8 cellular contexts compared by ENCODE assay signal in the genomic region with DNA sequence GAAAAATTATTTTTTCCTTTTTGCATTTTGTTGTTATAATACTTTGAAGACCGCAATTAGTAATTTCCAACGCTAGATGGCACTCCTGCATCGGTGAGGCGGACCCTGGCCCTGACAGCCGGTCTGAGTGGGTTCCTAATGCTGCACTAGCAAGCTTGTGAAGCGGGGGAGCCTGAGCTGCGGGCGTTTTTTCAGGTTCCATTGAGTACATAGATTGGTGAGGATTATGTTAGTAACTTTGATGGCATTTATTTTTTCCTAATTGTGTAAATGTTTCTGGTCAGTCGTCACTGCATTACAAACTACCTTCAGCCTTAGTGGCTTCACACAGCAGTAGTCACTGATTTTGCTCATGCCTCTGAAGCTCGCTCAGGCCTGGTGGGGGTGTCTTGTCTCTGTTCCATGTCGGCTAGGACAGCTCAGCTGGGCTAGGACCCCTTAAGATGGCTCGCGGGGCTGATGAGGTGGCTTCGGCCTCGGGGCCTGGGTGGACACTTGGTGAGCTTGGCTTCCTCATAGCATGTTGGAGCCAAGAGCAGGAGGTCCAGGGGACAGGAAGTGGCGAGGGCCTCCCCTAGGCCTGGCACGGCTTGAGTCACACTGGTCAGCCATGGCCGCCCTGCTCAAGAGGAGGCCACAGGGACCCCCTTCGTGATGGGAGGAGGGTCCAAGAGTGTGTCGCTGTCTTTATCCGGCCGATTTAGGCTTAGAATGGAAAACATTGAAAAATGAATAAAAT. TPM values are rescaled to one million over a fixed set of nuclear protein-coding genes. Genes with fewer than 3 reads are reported as not detected.
A peak's percentile ranks its signal among the peaks of the same experiment; 100 is the strongest.
DNase-seq lines count a peak whose midpoint lies in the region; ATAC-seq, FAIRE-seq and TF ChIP-seq lines count a peak whose summit lies in the region.

No MANE protein-coding gene starts in this region.

- H3K27me3 ChIP-seq in A673 (replicated peaks; ENCODE audit: insufficient read depth, low read depth, low read length, poor library complexity): no peaks in the 10 kb centered on the region

- peak; percentile 76 for DNase-seq in A673 (ENCODE audit: low spot score)
- DNase-seq in GM12891 (ENCODE audit: insufficient read length, low spot score): peak; percentile 39
- DNase-seq in NCI-H1694 treated with DMSO at 0.1 percent for 48 hours (lab: John Stamatoyannopoulos, UW): peak; percentile 59
- no peak for DNase-seq in activated B cell treated with CpG ODN at 0.5 μM for 24 hours
- DNase-seq in left lobe of liver (ENCODE audit: low spot score): no peak
- peak; percentile 29 to 30 for DNase-seq in stimulated activated CD4-positive, alpha-beta T cell treated with anti-CD3 and anti-CD28 coated beads, Interleukin-4, amount 100 ng/mL, for 4 hours

- H3K4me3 Mint-ChIP-seq in activated B cell treated with CpG ODN at 0.5 μM for 24 hours: no peak overlapping the region

- H3K9me3 ChIP-seq in A673 (ENCODE audit: low read depth, low read length, poor library complexity, severe bottlenecking): no peaks in the 10 kb centered on the region

- no peak overlapping the region for H3K4me3 ChIP-seq in A673 (ENCODE audit: low read depth, low read length, poor library complexity, severe bottlenecking)

- CTCF ChIA-PET in A673 (lab: Charles Lee): interaction anchor here (1.3 kb wide), 2 partner anchors 14 to 279 kb away, joined by 3 to 5 read pairs; no protein-coding TSS in a partner anchor
- CTCF ChIA-PET in activated B cell treated with CpG ODN at 0.5 μM for 24 hours (lab: Charles Lee): interaction anchor here (0.7 to 2.0 kb wide), 15 partner anchors 8 to 1304 kb away, joined by 3 to 11 read pairs (median 3); partner anchors contain the start of gene ERCC5

- peaks cover 6% of the 10 kb centered on the region for H3K4me1 Mint-ChIP-seq in activated B cell treated with CpG ODN at 0.5 μM for 24 hours

- no TSS peak for BruUV-seq in A673 (replicated peaks; lab: Mats Ljungman, UMichigan)

- peaks cover 44% of the 10 kb centered on the region for H3K36me3 ChIP-seq in A673 (ENCODE audit: insufficient read depth, low read length, poor library complexity, severe bottlenecking)

- peaks cover 82% of the 10 kb centered on the region for H3K36me3 Mint-ChIP-seq in activated B cell treated with CpG ODN at 0.5 μM for 24 hours (ENCODE audit: low read depth)

- H3K9me3 Mint-ChIP-seq in activated B cell treated with CpG ODN at 0.5 μM for 24 hours: no peaks in the 10 kb centered on the region

- H3K27ac Mint-ChIP-seq in activated B cell treated with CpG ODN at 0.5 μM for 24 hours: no peak overlapping the region

- H3K4me1 ChIP-seq in A673 (ENCODE audit: insufficient read depth, low read length, poor library complexity, severe bottlenecking): no peaks in the 10 kb centered on the region

- FAIRE-seq in GM12891 (lab: Jason Lieb, UNC): peak; percentile 58

- TF ChIP-seq POLR2A in GM12891 (IDR thresholded peaks at IDR 0.05; ENCODE audit: low read depth, low read length): no peak

- H3K27me3 Mint-ChIP-seq in activated B cell treated with CpG ODN at 0.5 μM for 24 hours: no peaks in the 10 kb centered on the region

- POLR2A ChIA-PET in A673 (lab: Charles Lee; ENCODE audit: low non-redundant PET) (no interaction called here), activated B cell treated with CpG ODN at 0.5 μM for 24 hours (lab: Charles Lee) (no interaction called here)

- H3K27ac ChIP-seq in A673 (ENCODE audit: low read depth, low read length, poor library complexity, severe bottlenecking) (no peak overlapping the region), cingulate gyrus (ENCODE audit: low read depth, low read length) (peak overlapping the region; percentile 43)

- ATAC-seq in HG02763 (IDR thresholded peaks at IDR 0.05; ENCODE audit: unreplicated experiment) (peak; percentile 67), activated B cell treated with CpG ODN at 0.5 μM for 24 hours (ENCODE audit: low read depth) (peak; percentile 71), left lobe of liver (peak; percentile 94)

- intact Hi-C loops in A673 (cut with micrococcal nuclease; ENCODE audit: unreplicated experiment) (no loop called here), activated B cell treated with CpG ODN at 0.5 μM for 24 hours (cut with micrococcal nuclease) (loop anchor here (2.0 kb wide), 1 partner anchor 14 kb away; no protein-coding TSS in a partner anchor)

- peak; percentile 85 for TF ChIP-seq CTCF in A673 (conservative IDR thresholded peaks at IDR 0.05; ENCODE audit: low read depth, low read length)
- peak; percentile 63 for TF ChIP-seq CTCF in activated B cell treated with CpG ODN at 0.5 μM for 24 hours (IDR thresholded peaks at IDR 0.05)

TF ChIP-seq in GM12891, 5 proteins besides CTCF, POLR2A, EP300 and RAD21:
- TF ChIP-seq PAX5 (IDR thresholded peaks at IDR 0.05; ENCODE audit: insufficient read depth, low read length, severe bottlenecking): no peak

RNA-seq across cellular contexts. Expression of gene ERCC5, which starts 25.0 kb away (rescaled TPM):
- total RNA-seq in A673 (2021): 36.2 and 37.6 TPM in 2 replicates
- polyA plus RNA-seq in GM12891 (2012; ENCODE audit: low read depth, missing spikeins): 33.3 TPM
- 62.8 and 74.3 TPM in 2 replicates for total RNA-seq in activated B cell treated with CpG ODN at 0.5 μM for 24 hours
- total RNA-seq in left lobe of liver: 23.9 TPM

Comparison
In these comparisons a context has a peak if more than half of its experiments do, and no peak if none do; other contexts are left out.
1. DNase-seq: peak in A673 (single experiment), GM12891 (single experiment), NCI-H1694 treated with DMSO at 0.1 percent for 48 hours (single experiment) and stimulated activated CD4-positive, alpha-beta T cell treated with anti-CD3 and anti-CD28 coated beads, Interleukin-4, amount 100 ng/mL, for 4 hours (2 of 2); none in activated B cell treated with CpG ODN at 0.5 μM for 24 hours (single experiment) and left lobe of liver (single experiment).
2. Peak in every context shown above with its lines, with median percentiles within 50 percentile points of each other: ATAC-seq.